In genomic region chr15:80778964-80779657, GRCh38 we compare ENCODE assay signal across 8 cellular contexts. TPM values are rescaled to one million over a fixed set of nuclear protein-coding genes. Genes with fewer than 3 reads are reported as not detected.
DNase-seq lines count a peak whose midpoint lies in the region; ATAC-seq, FAIRE-seq and TF ChIP-seq lines count a peak whose summit lies in the region.

Gene CEMIP, plus strand, starts transcription at chr15:80779370. Its CDS starts 94,510 bp downstream, at chr15:80873880.

- DNase-seq in COLO668 (lab: John Stamatoyannopoulos, UW; ENCODE audit: unreplicated experiment) = peak; percentile 89
- peak; percentile 93 for DNase-seq in adipocyte (ENCODE audit: low read depth)
- DNase-seq in cardiac septum (ENCODE audit: low spot score) = peak; percentile 82
- peak; percentile 48 to 93 (median 72) for DNase-seq in pancreas
- peak; percentile 22 to 67 for DNase-seq in uterus

- H3K27ac ChIP-seq in OCI-LY1 (ENCODE audit: low read depth, low read length, poor library complexity, severe bottlenecking) (no peak within 1 kb of the TSS), pancreas (no peak within 1 kb of the TSS), uterus (no peak within 1 kb of the TSS)

- H3K79me2 ChIP-seq in OCI-LY1 (ENCODE audit: insufficient read depth, low read length) = no peaks in the 10 kb centered on the region

- H3K4me3 ChIP-seq in OCI-LY1 (ENCODE audit: low read depth, low read length, poor library complexity, severe bottlenecking) = no peak within 1 kb of the TSS
- peak within 1 kb of the TSS; percentile 89 for H3K4me3 ChIP-seq in adipocyte (ENCODE audit: low read length)
- peak within 1 kb of the TSS; percentile 23 to 53 (median 32) for H3K4me3 ChIP-seq in pancreas
- peak within 1 kb of the TSS; percentile 31 for H3K4me3 ChIP-seq in uterus

- intact Hi-C loops in cardiac septum (cut with DNase I) (loop anchor here (2.0 to 5.0 kb wide), 2 partner anchors 142 to 192 kb away; no protein-coding TSS in a partner anchor), pancreas (cut with DNase I) (loop anchor here in 2 of 3 donors (5.0 kb wide), 3 partner anchors 207 to 327 kb away; no protein-coding TSS in a partner anchor), uterus (cut with DNase I; ENCODE audit: low total_unique reads) (loop anchor here (5.0 kb wide), 1 partner anchor 327 kb away; no protein-coding TSS in a partner anchor)

- H3K9me2 ChIP-seq in OCI-LY1 (ENCODE audit: low read depth, low read length) = no peaks in the 10 kb centered on the region

- no peaks in the 10 kb centered on the region for H4K20me1 ChIP-seq in OCI-LY1 (ENCODE audit: insufficient read depth, low read length)

- no peak for FAIRE-seq in pancreas (lab: Jason Lieb, UNC)

- ATAC-seq in HG02798 (IDR thresholded peaks at IDR 0.05; ENCODE audit: poor library complexity, unreplicated experiment) = peak; percentile 41
- ATAC-seq in pancreas = peak; percentile 90 to 93 (median 92)
- no peak for ATAC-seq in GM21381 (IDR thresholded peaks at IDR 0.05; ENCODE audit: unreplicated experiment)

- TF ChIP-seq CTCF in OCI-LY1 (IDR thresholded peaks at IDR 0.05; ENCODE audit: low read length) (peak; percentile 42), pancreas (IDR thresholded peaks at IDR 0.05) (peak; percentile 21 to 64 (median 58)), uterus (IDR thresholded peaks at IDR 0.05) (peak; percentile 60 to 89 (median 74))

- no peaks in the 10 kb centered on the region for H3K4me1 ChIP-seq in OCI-LY1 (ENCODE audit: insufficient read depth, low read length, severe bottlenecking)
- H3K4me1 ChIP-seq in adipocyte (ENCODE audit: control insufficient read depth, insufficient read depth, low read length) = peaks cover 40% of the 10 kb centered on the region
- peaks cover 0 to 9% (median 6%) of the 10 kb centered on the region in 3 donors for H3K4me1 ChIP-seq in pancreas
- H3K4me1 ChIP-seq in uterus = peaks cover 0 to 14% of the 10 kb centered on the region in 2 donors

- H3K27me3 ChIP-seq in OCI-LY1 (ENCODE audit: insufficient read depth, low read length) (0 out of 2 replicates have a peak, but pooled peaks cover 4% of the 10 kb centered on the region), adipocyte (replicated peaks; ENCODE audit: control insufficient read depth, insufficient read depth, low read length) (no peaks in the 10 kb centered on the region), pancreas (peaks cover 0 to 25% (median 5%) of the 10 kb centered on the region in 4 donors), uterus (no peaks in the 10 kb centered on the region)

- no peak within 1 kb of the TSS for H3K4me2 ChIP-seq in OCI-LY1 (ENCODE audit: low read length)

- H3K9ac ChIP-seq in OCI-LY1 (ENCODE audit: low read length) (no peak within 1 kb of the TSS), adipocyte (ENCODE audit: low read length) (peak within 1 kb of the TSS; percentile 85)

- no peaks in the 10 kb centered on the region for H3K36me3 ChIP-seq in OCI-LY1 (ENCODE audit: insufficient read depth, low read length)
- peaks cover 22% of the 10 kb centered on the region for H3K36me3 ChIP-seq in adipocyte (ENCODE audit: control insufficient read depth, insufficient read depth, low read length, severe bottlenecking)
- H3K36me3 ChIP-seq in pancreas = no peaks in the 10 kb centered on the region
- H3K36me3 ChIP-seq in uterus = no peaks in the 10 kb centered on the region

- 1% methylated on average over 70 to 75 of the region's 75 CpGs for WGBS in pancreas, 2 donors

- no peaks in the 10 kb centered on the region for H3F3A ChIP-seq in OCI-LY1 (ENCODE audit: insufficient read depth, low read length)

- no peak for TF ChIP-seq POLR2A in uterus (IDR thresholded peaks at IDR 0.05)

- H2AFZ ChIP-seq in OCI-LY1 (ENCODE audit: low read length) = no peak within 1 kb of the TSS

- H3K9me3 ChIP-seq in OCI-LY1 (ENCODE audit: low read length) = no peaks in the 10 kb centered on the region
- no peaks in the 10 kb centered on the region for H3K9me3 ChIP-seq in adipocyte (ENCODE audit: control insufficient read depth, low read length)
- no peaks in the 10 kb centered on the region for H3K9me3 ChIP-seq in pancreas
- H3K9me3 ChIP-seq in uterus = no peaks in the 10 kb centered on the region

RNA-seq across cellular contexts. Expression of gene CEMIP, which starts in this region (rescaled TPM):
- total RNA-seq in cardiac septum (0.46 TPM), pancreas (under 1 TPM in 5 of 6 donors, not detected in 1; 0.09 to 0.41 (median 0.23) TPM), uterus (1 to 10 TPM in 3 of 4 donors, under 1 TPM in 1; under 0.01 to 1.9 (median 1.1) TPM)
- polyA plus RNA-seq in pancreas = under 1 TPM; 0.07 to 0.11 TPM

Comparison
In these comparisons a context has a peak if more than half of its experiments do, and no peak if none do; other contexts are left out.
1. Peak in DNase-seq in cardiac septum; RNA of the gene not detected or under 1 TPM.
2. Peak in DNase-seq, ATAC-seq and H3K4me3 ChIP-seq in pancreas; RNA of the gene not detected or under 1 TPM.